Comparison of ENCODE assay signal across 10 cellular contexts in the genomic region with DNA sequence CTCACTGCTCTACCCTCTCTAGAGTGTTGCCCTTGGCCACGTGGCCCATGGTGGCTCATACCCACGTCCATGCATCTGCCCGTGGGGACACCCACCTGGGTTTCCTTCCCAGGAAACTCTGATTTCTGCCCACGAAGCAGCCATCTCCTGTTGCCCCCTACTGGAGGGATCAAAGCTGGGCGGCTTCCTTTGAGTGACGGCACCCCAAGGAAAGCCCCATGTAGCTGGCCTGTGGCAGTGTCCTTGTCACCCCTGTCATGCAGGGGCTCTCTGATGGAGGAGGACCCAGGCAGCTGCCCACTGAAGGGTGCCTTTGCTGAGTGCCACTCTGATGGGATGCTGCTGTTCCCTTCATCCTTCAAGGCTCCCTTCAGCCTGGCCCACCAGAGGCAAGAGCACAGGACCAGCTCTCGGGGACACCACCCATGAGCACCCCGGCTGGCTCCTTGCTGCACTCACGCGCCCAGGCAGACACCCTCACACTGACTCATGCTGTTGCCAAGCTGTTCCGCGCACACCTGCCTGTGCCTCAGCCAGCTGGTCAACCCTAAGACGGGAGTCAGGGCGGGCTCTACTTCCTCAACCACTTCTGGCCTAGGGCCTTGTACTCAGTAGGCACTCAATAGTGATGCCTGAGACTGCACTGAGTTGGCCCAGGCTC.
DNase-seq lines count a peak whose midpoint lies in the region; ATAC-seq and TF ChIP-seq lines count a peak whose summit lies in the region.
"Had no signal": no experiment of that assay in that cellular context is flagged by ENCODE, and none has a peak within 500 bp of the region (broad histone marks: within the 10 kb centered on the region; RNA-seq: fewer than 3 reads in every experiment).

No MANE protein-coding gene starts in this region.

- TF ChIP-seq CTCF in GM06990 (IDR thresholded peaks at IDR 0.05; ENCODE audit: insufficient read depth, low read length, poor library complexity, severe bottlenecking), result peak; percentile 54
- peak; percentile 32 for TF ChIP-seq CTCF in KMS-11 (conservative IDR thresholded peaks at IDR 0.05; ENCODE audit: low read depth, low read length)
- TF ChIP-seq CTCF in endodermal cell (conservative IDR thresholded peaks at IDR 0.05), result peak; percentile 74
- peak; percentile 36 for TF ChIP-seq CTCF in neural crest cell (conservative IDR thresholded peaks at IDR 0.05)

- H3K27me3 ChIP-seq in GM06990 (replicated peaks; ENCODE audit: control insufficient read depth, insufficient read depth, low read length), result no peaks in the 10 kb centered on the region
- no peaks in the 10 kb centered on the region for H3K27me3 ChIP-seq in KMS-11 (ENCODE audit: insufficient read depth, low read depth)
- no peaks in the 10 kb centered on the region for H3K27me3 ChIP-seq in endodermal cell (ENCODE audit: control insufficient read depth, insufficient read depth, low read length, poor library complexity, severe bottlenecking)

- H3K4me1 Mint-ChIP-seq in endodermal cell (peaks cover 1% of the 10 kb centered on the region), neural crest cell (peaks cover 3% of the 10 kb centered on the region)
- H3K4me1 Mint-ChIP-seq in activated T-helper 1 cell treated with anti-CD3 and anti-CD28 coated beads, Interleukin-12 subunit alpha, Interleukin-12 subunit beta, Interleukin-2, Interleukin-4 antibody, amounts not matched to agents 30 ng/mL and 10 ng/mL and 1 ng/mL, durations not matched to agents 14 hours and 24 hours and 36 hours (ENCODE audit: low read depth), result no peaks in the 10 kb centered on the region
- H3K4me1 Mint-ChIP-seq: activated CD4-positive, alpha-beta memory T cell treated with anti-CD3 and anti-CD28 coated beads, Interleukin-2, amount 10 ng/mL, durations not matched to agents 7 days and 5 days had no signal

- no peak overlapping the region for H3K4me3 Mint-ChIP-seq in endodermal cell
- no peak overlapping the region for H3K4me3 Mint-ChIP-seq in neural crest cell
- no peak overlapping the region for H3K4me3 Mint-ChIP-seq in activated T-helper 1 cell treated with anti-CD3 and anti-CD28 coated beads, Interleukin-12 subunit alpha, Interleukin-12 subunit beta, Interleukin-2, Interleukin-4 antibody, amounts not matched to agents 30 ng/mL and 10 ng/mL and 1 ng/mL, durations not matched to agents 14 hours and 24 hours and 36 hours
- H3K4me3 Mint-ChIP-seq: activated CD4-positive, alpha-beta memory T cell treated with anti-CD3 and anti-CD28 coated beads, Interleukin-2, amount 10 ng/mL, durations not matched to agents 7 days and 5 days had no signal

- no peak for ATAC-seq in HG03097 (IDR thresholded peaks at IDR 0.05; ENCODE audit: low FRiP score, unreplicated experiment)
- ATAC-seq in activated CD4-positive, CD25-positive, alpha-beta regulatory T cell treated with anti-CD3 and anti-CD28 coated beads, Interleukin-2, amount 50 U/mL, for 24 hours, result no peak

- no peak overlapping the region for H3K4me2 ChIP-seq in KMS-11

- H3K36me3 Mint-ChIP-seq in endodermal cell (ENCODE audit: low read depth) (peaks cover 12% of the 10 kb centered on the region), neural crest cell (ENCODE audit: low read depth) (peaks cover 12% of the 10 kb centered on the region)
- no peaks in the 10 kb centered on the region for H3K36me3 Mint-ChIP-seq in activated T-helper 1 cell treated with anti-CD3 and anti-CD28 coated beads, Interleukin-12 subunit alpha, Interleukin-12 subunit beta, Interleukin-2, Interleukin-4 antibody, amounts not matched to agents 30 ng/mL and 10 ng/mL and 1 ng/mL, durations not matched to agents 14 hours and 24 hours and 36 hours (ENCODE audit: low read depth)

- no peak overlapping the region for H3K27ac ChIP-seq in KMS-11
- H3K27ac ChIP-seq in endodermal cell (ENCODE audit: low read depth, low read length), result no peak overlapping the region

- no peaks in the 10 kb centered on the region for H3K36me3 ChIP-seq in GM06990 (ENCODE audit: control insufficient read depth, insufficient read depth, low read length)
- H3K36me3 ChIP-seq in KMS-11 (ENCODE audit: insufficient read depth), result no peaks in the 10 kb centered on the region
- peaks cover 14% of the 10 kb centered on the region for H3K36me3 ChIP-seq in endodermal cell (ENCODE audit: control insufficient read depth, insufficient read depth, low read length)

- no peaks in the 10 kb centered on the region for H4K20me1 ChIP-seq in KMS-11 (ENCODE audit: insufficient read depth)

- no peaks in the 10 kb centered on the region for H3K27me3 Mint-ChIP-seq in endodermal cell (ENCODE audit: insufficient read depth)
- H3K27me3 Mint-ChIP-seq in neural crest cell (ENCODE audit: low read depth), result no peaks in the 10 kb centered on the region
- H3K27me3 Mint-ChIP-seq in activated T-helper 1 cell treated with anti-CD3 and anti-CD28 coated beads, Interleukin-12 subunit alpha, Interleukin-12 subunit beta, Interleukin-2, Interleukin-4 antibody, amounts not matched to agents 30 ng/mL and 10 ng/mL and 1 ng/mL, durations not matched to agents 14 hours and 24 hours and 36 hours (ENCODE audit: insufficient read depth), result no peaks in the 10 kb centered on the region

- H3K79me2 ChIP-seq in KMS-11 (ENCODE audit: insufficient read depth, low read depth), result no peaks in the 10 kb centered on the region

- H3K4me3 ChIP-seq in GM06990 (replicated peaks; ENCODE audit: low read depth, low read length), result no peak overlapping the region
- no peak overlapping the region for H3K4me3 ChIP-seq in KMS-11 (IDR thresholded peaks at IDR 0.05; ENCODE audit: insufficient read depth, low read depth, low read length)
- no peak overlapping the region for H3K4me3 ChIP-seq in endodermal cell (ENCODE audit: low read length)

- H3K9me3 Mint-ChIP-seq in endodermal cell (peaks cover 7% of the 10 kb centered on the region), neural crest cell (peaks cover 7% of the 10 kb centered on the region)
- no peaks in the 10 kb centered on the region for H3K9me3 Mint-ChIP-seq in activated T-helper 1 cell treated with anti-CD3 and anti-CD28 coated beads, Interleukin-12 subunit alpha, Interleukin-12 subunit beta, Interleukin-2, Interleukin-4 antibody, amounts not matched to agents 30 ng/mL and 10 ng/mL and 1 ng/mL, durations not matched to agents 14 hours and 24 hours and 36 hours
- H3K9me3 Mint-ChIP-seq: activated CD4-positive, alpha-beta memory T cell treated with anti-CD3 and anti-CD28 coated beads, Interleukin-2, amount 10 ng/mL, durations not matched to agents 7 days and 5 days had no signal

- H3K9me3 ChIP-seq in endodermal cell (ENCODE audit: control insufficient read depth, low read length), result peaks cover 9% of the 10 kb centered on the region

- H3K9ac ChIP-seq in KMS-11, result no peak overlapping the region
- H3K9ac ChIP-seq in endodermal cell (ENCODE audit: extremely low read depth, low read length, poor library complexity, severe bottlenecking), result no peak overlapping the region

- intact Hi-C loops in activated T-helper 1 cell treated with anti-CD3 and anti-CD28 coated beads, Interleukin-12 subunit alpha, Interleukin-12 subunit beta, Interleukin-2, Interleukin-4 antibody, amounts not matched to agents 30 ng/mL and 10 ng/mL and 1 ng/mL, durations not matched to agents 14 hours and 24 hours and 36 hours (cut with micrococcal nuclease), result no loop called here

- no peak overlapping the region for H2AFZ ChIP-seq in KMS-11 (ENCODE audit: low read depth)

- DNase-seq in GM06990 (ENCODE audit: extremely low read depth, insufficient read length) (no peak), endodermal cell (peak; percentile 73), neural crest cell (ENCODE audit: low read depth, low spot score) (no peak)
- no peak for DNase-seq in activated T-helper 1 cell treated with anti-CD3 and anti-CD28 coated beads, Interleukin-12 subunit alpha, Interleukin-12 subunit beta, Interleukin-2, Interleukin-4 antibody, amounts not matched to agents 30 ng/mL and 10 ng/mL and 1 ng/mL, durations not matched to agents 14 hours and 24 hours and 36 hours (ENCODE audit: low spot score)
- no peak for DNase-seq in NK-92 treated with Interleukin-12 subunit alpha and Interleukin-12 subunit beta, amount 100 ng/mL, for 24 hours (lab: John Stamatoyannopoulos, UW)
- DNase-seq: activated CD4-positive, alpha-beta memory T cell treated with anti-CD3 and anti-CD28 coated beads, Interleukin-2, amount 10 ng/mL, durations not matched to agents 7 days and 5 days; NCI-H1105 had no signal

- WGBS in endodermal cell (ENCODE audit: insufficient coverage in 1 of 2, insufficient read length in 1 of 2), 2 experiments, result 90 to 92% methylated on average over 10 to 14 of the region's 14 CpGs

- H3K4me1 ChIP-seq in KMS-11 (ENCODE audit: low read depth, poor library complexity, severe bottlenecking) (no peaks in the 10 kb centered on the region), endodermal cell (ENCODE audit: control insufficient read depth, insufficient read depth, low read length) (no peaks in the 10 kb centered on the region)

- no peak overlapping the region for H3K27ac Mint-ChIP-seq in endodermal cell
- H3K27ac Mint-ChIP-seq in neural crest cell (ENCODE audit: unreplicated experiment), result no peak overlapping the region
- no peak overlapping the region for H3K27ac Mint-ChIP-seq in activated T-helper 1 cell treated with anti-CD3 and anti-CD28 coated beads, Interleukin-12 subunit alpha, Interleukin-12 subunit beta, Interleukin-2, Interleukin-4 antibody, amounts not matched to agents 30 ng/mL and 10 ng/mL and 1 ng/mL, durations not matched to agents 14 hours and 24 hours and 36 hours
- H3K27ac Mint-ChIP-seq: activated CD4-positive, alpha-beta memory T cell treated with anti-CD3 and anti-CD28 coated beads, Interleukin-2, amount 10 ng/mL, durations not matched to agents 7 days and 5 days had no signal
